10 cellular contexts compared by ENCODE assay signal in the genomic region with DNA sequence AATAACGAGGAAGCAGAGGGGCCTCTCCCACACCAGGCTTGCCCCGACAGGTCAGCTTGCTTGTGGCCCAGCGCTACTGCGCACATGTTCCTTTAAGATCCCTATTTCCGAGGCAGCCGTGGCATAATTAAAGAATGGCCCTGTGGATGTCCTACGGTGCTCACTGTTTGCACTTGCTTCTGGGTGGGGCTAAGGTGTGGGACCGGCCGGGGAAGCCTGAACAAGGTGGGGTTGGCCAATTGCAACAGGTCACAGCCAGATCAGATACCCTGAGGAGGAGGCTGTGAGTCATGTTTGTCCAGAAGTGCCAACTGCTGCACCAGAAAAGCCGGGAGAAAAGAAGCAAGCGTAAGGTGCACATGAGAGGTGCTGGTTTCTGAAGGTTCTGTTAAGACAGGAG.
DNase-seq lines count a peak whose midpoint lies in the region; ATAC-seq and TF ChIP-seq lines count a peak whose summit lies in the region.
"Had no signal": no experiment of that assay in that cellular context is flagged by ENCODE, and none has a peak within 500 bp of the region (broad histone marks: within the 10 kb centered on the region; RNA-seq: fewer than 3 reads in every experiment).

No MANE protein-coding gene starts in this region.

- H3K9ac ChIP-seq in mammary epithelial cell (ENCODE audit: insufficient read depth, low read length): peak overlapping the region; percentile 78
- no peak overlapping the region for H3K9ac ChIP-seq in neuronal stem cell (ENCODE audit: low read depth, low read length, poor library complexity)

- H3K4me3 ChIP-seq in mammary epithelial cell (replicated peaks in 1 of 3; ENCODE audit: insufficient read depth in 1 of 3, low read depth in 2 of 3, low read length in 3 of 3) (peak overlapping the region; percentile 14 to 47 (median 39)), neuronal stem cell (ENCODE audit: low read length in 2 of 2) (no peak overlapping the region)

- H2BK120ac ChIP-seq in neuronal stem cell (ENCODE audit: low read depth, low read length): no peak overlapping the region

- 2% methylated on average over 9 of the region's 11 CpGs for WGBS in mammary epithelial cell (ENCODE audit: low coverage, missing lambda C conversion rate)
- no CpG with 5 or more reads among the region's 11 CpGs for WGBS in neuronal stem cell (ENCODE audit: extremely low coverage in 2 of 2, insufficient read length in 2 of 2, insufficient replicate concordance in 1 of 2), 2 donors

- dilution Hi-C loops in mammary epithelial cell (cut with HindIII; ENCODE audit: low sequenced_read_pairs): no loop called here

- no peak overlapping the region for H2BK12ac ChIP-seq in neuronal stem cell (ENCODE audit: low read length)

- DNase-seq in COLO668 (lab: John Stamatoyannopoulos, UW; ENCODE audit: unreplicated experiment) (peak; percentile 47), LHCN-M2 (ENCODE audit: low read depth) (peak; percentile 21), mammary epithelial cell (peak; percentile 98), neuronal stem cell (ENCODE audit: low spot score) (no peak), NCI-H446 treated with DMSO at 0.1 percent for 48 hours (lab: John Stamatoyannopoulos, UW) (no peak)
- no peak for DNase-seq in stimulated activated CD4-positive, alpha-beta T cell treated with anti-CD3 and anti-CD28 coated beads, Interleukin-12 subunit alpha, Interleukin-12 subunit beta, amount 100 ng/mL, for 4 hours
- DNase-seq: activated T-cell treated with anti-CD3 and anti-CD28 coated beads, Interleukin-2, amount 50 U/mL, for 4 hours had no signal

- no peak overlapping the region for H2AK5ac ChIP-seq in neuronal stem cell (ENCODE audit: low read depth, low read length)

- BruUV-seq in mammary epithelial cell (replicated peaks; lab: Mats Ljungman, UMichigan): no TSS peak

- H3K9me3 ChIP-seq in mammary epithelial cell (replicated peaks; ENCODE audit: insufficient read depth, low read length) (peaks cover 14% of the 10 kb centered on the region), neuronal stem cell (replicated peaks in 1 of 2; ENCODE audit: control insufficient read depth in 2 of 2, insufficient read depth in 1 of 2, low read depth in 1 of 2, low read length in 2 of 2) (peaks cover 0 to 6% of the 10 kb centered on the region in 2 donors)

- peak overlapping the region; percentile 89 for H3K4me2 ChIP-seq in mammary epithelial cell (ENCODE audit: insufficient read depth, low read depth, low read length)
- H3K4me2 ChIP-seq in neuronal stem cell (ENCODE audit: insufficient read depth, low read length, poor library complexity, severe bottlenecking): no peak overlapping the region

- no peak overlapping the region for H3K4ac ChIP-seq in neuronal stem cell (ENCODE audit: low read length)

- intact Hi-C loops in mammary epithelial cell (cut with micrococcal nuclease): loop anchor here (1.0 to 5.0 kb wide), 4 partner anchors 20 to 373 kb away; no protein-coding TSS in a partner anchor

- no peak overlapping the region for H3K23ac ChIP-seq in neuronal stem cell (ENCODE audit: low read depth, low read length, poor library complexity)

- in situ Hi-C loops in mammary epithelial cell (cut with MboI; ENCODE audit: low sequenced_read_pairs in 2 of 2): loop anchor here in 1 of 2 donors (5.0 kb wide), 2 partner anchors 109 to 419 kb away; no protein-coding TSS in a partner anchor

- H4K8ac ChIP-seq in neuronal stem cell (ENCODE audit: low read depth, low read length): no peak overlapping the region

- ATAC-seq in HG03095 (IDR thresholded peaks at IDR 0.05; ENCODE audit: unreplicated experiment) (no peak), HG03108 (IDR thresholded peaks at IDR 0.05; ENCODE audit: unreplicated experiment) (no peak)
- ATAC-seq: activated T-cell treated with anti-CD3 and anti-CD28 coated beads, Interleukin-2, amount 50 U/mL, for 4 hours; SK-N-SH treated with all-trans-retinoic acid at 6 μM for 48 hours had no signal

- H2BK5ac ChIP-seq in neuronal stem cell (ENCODE audit: low read length): no peak overlapping the region

- no peaks in the 10 kb centered on the region for H3K79me1 ChIP-seq in neuronal stem cell (ENCODE audit: low read depth, low read length)

- H2BK15ac ChIP-seq in neuronal stem cell (ENCODE audit: low read length): no peak overlapping the region

- peak overlapping the region; percentile 76 for H3K18ac ChIP-seq in neuronal stem cell (ENCODE audit: low read length)

- H3K27ac ChIP-seq in mammary epithelial cell (ENCODE audit: insufficient read depth, low read depth, low read length) (peak overlapping the region; percentile 93), neuronal stem cell (replicated peaks; ENCODE audit: low read length) (no peak overlapping the region)

- H3K4me1 ChIP-seq in mammary epithelial cell (ENCODE audit: insufficient read depth, low read length) (peaks cover 55% of the 10 kb centered on the region), neuronal stem cell (ENCODE audit: control insufficient read depth in 2 of 2, insufficient read depth in 1 of 2, low read depth in 1 of 2, low read length in 2 of 2) (peaks cover 4 to 7% of the 10 kb centered on the region in 2 donors)

- no peak overlapping the region for H3K14ac ChIP-seq in neuronal stem cell (ENCODE audit: low read length)

- no peak for TF ChIP-seq CTCF in mammary epithelial cell (conservative IDR thresholded peaks at IDR 0.05 in 1 of 2, IDR thresholded peaks at IDR 0.05 in 1 of 2; ENCODE audit: extremely low read depth in 1 of 2, insufficient read depth in 1 of 2, low read depth in 1 of 2, low read length in 2 of 2)

- no peaks in the 10 kb centered on the region for H3K36me3 ChIP-seq in mammary epithelial cell (ENCODE audit: insufficient read depth, low read length)
- no peaks in the 10 kb centered on the region for H3K36me3 ChIP-seq in neuronal stem cell (replicated peaks in 1 of 2; ENCODE audit: control insufficient read depth in 2 of 2, insufficient read depth in 2 of 2, low read length in 2 of 2)

- CTCF ChIA-PET in mammary epithelial cell (lab: Charles Lee; ENCODE audit: low non-redundant PET): interaction anchor here (0.6 kb wide), 2 partner anchors 228 to 245 kb away, joined by 3 to 4 read pairs; no protein-coding TSS in a partner anchor

- H3K27me3 ChIP-seq in mammary epithelial cell (ENCODE audit: insufficient read depth, low read length) (no peaks in the 10 kb centered on the region), neuronal stem cell (ENCODE audit: control insufficient read depth in 3 of 3, insufficient read depth in 3 of 3, low read depth in 1 of 3, low read length in 3 of 3) (no peaks in the 10 kb centered on the region)

- H4K20me1 ChIP-seq in mammary epithelial cell (ENCODE audit: insufficient read depth, low read length): no peaks in the 10 kb centered on the region

- no peaks in the 10 kb centered on the region for H3K79me2 ChIP-seq in mammary epithelial cell (ENCODE audit: insufficient read depth, low read length)

- H4K91ac ChIP-seq in neuronal stem cell (ENCODE audit: low read depth, low read length, poor library complexity): no peak overlapping the region

- H2AFZ ChIP-seq in mammary epithelial cell (ENCODE audit: low read depth, low read length): peak overlapping the region; percentile 67
- H2AFZ ChIP-seq in neuronal stem cell (ENCODE audit: low read length): peak overlapping the region; percentile 3

Comparison
In these comparisons a context has a peak if more than half of its experiments do, and no peak if none do; other contexts are left out.
1. DNase-seq: peak in COLO668 (single experiment), LHCN-M2 (single experiment) and mammary epithelial cell (single experiment); none in neuronal stem cell (single experiment), NCI-H446 treated with DMSO at 0.1 percent for 48 hours (single experiment) and stimulated activated CD4-positive, alpha-beta T cell treated with anti-CD3 and anti-CD28 coated beads, Interleukin-12 subunit alpha, Interleukin-12 subunit beta, amount 100 ng/mL, for 4 hours (single experiment).
2. H3K4me3 ChIP-seq: peak in mammary epithelial cell (3 of 3); none in neuronal stem cell (0 of 2).